ENCODE assay signal across 1 cellular context in the genomic region with DNA sequence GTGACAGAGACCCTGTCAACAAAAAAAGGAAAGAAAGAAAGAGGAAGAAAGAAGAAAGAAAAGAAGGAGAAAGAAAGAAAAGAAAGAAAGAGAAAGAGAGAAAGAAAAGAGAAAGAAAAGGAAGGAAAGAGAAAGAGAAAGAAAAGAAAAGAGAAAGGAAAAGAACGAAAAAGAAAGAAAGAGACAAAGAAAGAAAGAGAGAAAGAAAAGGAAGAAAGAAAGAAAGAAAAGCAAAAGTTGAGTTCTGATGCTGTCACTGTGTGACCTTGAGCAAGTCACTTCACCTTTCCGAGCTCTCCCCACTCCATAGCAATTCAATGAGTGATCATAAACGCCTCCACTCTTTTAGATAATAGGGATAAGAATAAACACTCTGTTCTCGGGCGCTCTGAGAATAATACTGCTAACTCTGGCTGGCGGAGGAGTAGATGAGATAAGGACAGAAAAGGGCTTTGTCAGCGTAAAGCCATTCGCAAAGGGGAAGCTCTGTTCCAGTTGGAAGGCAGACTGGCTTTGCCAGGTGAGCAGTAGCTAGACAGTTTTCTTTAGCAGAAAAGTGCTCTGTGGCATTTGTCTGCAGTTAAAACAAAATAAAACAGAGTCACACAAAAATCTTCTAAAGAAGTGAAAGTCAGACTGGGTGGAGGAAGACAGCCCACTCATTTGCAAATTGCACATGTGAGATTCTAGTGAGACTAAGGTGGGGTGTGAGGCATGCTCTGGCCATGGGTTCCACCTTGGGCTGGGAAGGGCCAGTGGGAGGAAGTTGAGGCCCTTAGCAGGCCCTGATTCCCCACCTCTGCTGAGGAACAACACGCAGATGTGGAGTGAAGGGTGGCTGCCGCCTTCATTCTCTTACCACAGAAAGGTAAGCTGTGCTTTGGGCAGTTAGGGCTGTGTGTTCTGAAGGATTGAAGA.
TF ChIP-seq lines count a peak whose summit lies in the region.

No MANE protein-coding gene starts in this region.

TF ChIP-seq in GM12878, 131 proteins besides CTCF, POLR2A, EP300 and RAD21 (continued from another document and continues in another):
- TF ChIP-seq E4F1 (IDR thresholded peaks at IDR 0.05; ENCODE audit: borderline replicate concordance, partially characterized antibody), result no peak
- TF ChIP-seq, protein P1, sequence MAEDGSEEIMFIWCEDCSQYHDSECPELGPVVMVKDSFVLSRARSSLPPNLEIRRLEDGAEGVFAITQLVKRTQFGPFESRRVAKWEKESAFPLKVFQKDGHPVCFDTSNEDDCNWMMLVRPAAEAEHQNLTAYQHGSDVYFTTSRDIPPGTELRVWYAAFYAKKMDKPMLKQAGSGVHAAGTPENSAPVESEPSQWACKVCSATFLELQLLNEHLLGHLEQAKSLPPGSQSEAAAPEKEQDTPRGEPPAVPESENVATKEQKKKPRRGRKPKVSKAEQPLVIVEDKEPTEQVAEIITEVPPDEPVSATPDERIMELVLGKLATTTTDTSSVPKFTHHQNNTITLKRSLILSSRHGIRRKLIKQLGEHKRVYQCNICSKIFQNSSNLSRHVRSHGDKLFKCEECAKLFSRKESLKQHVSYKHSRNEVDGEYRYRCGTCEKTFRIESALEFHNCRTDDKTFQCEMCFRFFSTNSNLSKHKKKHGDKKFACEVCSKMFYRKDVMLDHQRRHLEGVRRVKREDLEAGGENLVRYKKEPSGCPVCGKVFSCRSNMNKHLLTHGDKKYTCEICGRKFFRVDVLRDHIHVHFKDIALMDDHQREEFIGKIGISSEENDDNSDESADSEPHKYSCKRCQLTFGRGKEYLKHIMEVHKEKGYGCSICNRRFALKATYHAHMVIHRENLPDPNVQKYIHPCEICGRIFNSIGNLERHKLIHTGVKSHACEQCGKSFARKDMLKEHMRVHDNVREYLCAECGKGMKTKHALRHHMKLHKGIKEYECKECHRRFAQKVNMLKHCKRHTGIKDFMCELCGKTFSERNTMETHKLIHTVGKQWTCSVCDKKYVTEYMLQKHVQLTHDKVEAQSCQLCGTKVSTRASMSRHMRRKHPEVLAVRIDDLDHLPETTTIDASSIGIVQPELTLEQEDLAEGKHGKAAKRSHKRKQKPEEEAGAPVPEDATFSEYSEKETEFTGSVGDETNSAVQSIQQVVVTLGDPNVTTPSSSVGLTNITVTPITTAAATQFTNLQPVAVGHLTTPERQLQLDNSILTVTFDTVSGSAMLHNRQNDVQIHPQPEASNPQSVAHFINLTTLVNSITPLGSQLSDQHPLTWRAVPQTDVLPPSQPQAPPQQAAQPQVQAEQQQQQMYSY (CRISPR knock-in tag; IDR thresholded peaks at IDR 0.05), result no peak
- TF ChIP-seq HDAC2 (IDR thresholded peaks at IDR 0.05), result no peak
- TF ChIP-seq, protein P2, sequence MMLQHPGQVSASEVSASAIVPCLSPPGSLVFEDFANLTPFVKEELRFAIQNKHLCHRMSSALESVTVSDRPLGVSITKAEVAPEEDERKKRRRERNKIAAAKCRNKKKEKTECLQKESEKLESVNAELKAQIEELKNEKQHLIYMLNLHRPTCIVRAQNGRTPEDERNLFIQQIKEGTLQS (IDR thresholded peaks at IDR 0.05; ENCODE audit: borderline replicate concordance, extremely low read depth, low read depth, low read length), result no peak
- TF ChIP-seq SREBF2 (IDR thresholded peaks at IDR 0.05; ENCODE audit: low read length), result no peak
- TF ChIP-seq CBFB (IDR thresholded peaks at IDR 0.05; ENCODE audit: low read depth), result no peak
- no peak for TF ChIP-seq NR2C1 (IDR thresholded peaks at IDR 0.05)
- TF ChIP-seq EED (IDR thresholded peaks at IDR 0.05; ENCODE audit: low read depth), result no peak
- TF ChIP-seq SMARCA5 (IDR thresholded peaks at IDR 0.05), result no peak
- TF ChIP-seq NFXL1 (IDR thresholded peaks at IDR 0.05; ENCODE audit: borderline replicate concordance), result no peak
- 0 out of 2 replicates have a peak, but pooled peaks have one; percentile 14 for TF ChIP-seq CHD2 (IDR thresholded peaks at IDR 0.05; ENCODE audit: borderline replicate concordance, low read depth, low read length)
- no peak for TF ChIP-seq ASH2L (IDR thresholded peaks at IDR 0.05; ENCODE audit: borderline replicate concordance, low read depth)
- TF ChIP-seq NBN (IDR thresholded peaks at IDR 0.05), result peak; percentile 39; the same call in 1 of the 2 replicates
- no peak for TF ChIP-seq CEBPB (IDR thresholded peaks at IDR 0.05; ENCODE audit: borderline replicate concordance in 1 of 2, low read depth in 2 of 2, low read length in 2 of 2)
- no peak for TF ChIP-seq GABPA (IDR thresholded peaks at IDR 0.05; ENCODE audit: low read depth)
- peak; percentile 68 for TF ChIP-seq MTA2 (IDR thresholded peaks at IDR 0.05; ENCODE audit: low read depth)
- TF ChIP-seq CBX5 (IDR thresholded peaks at IDR 0.05; ENCODE audit: low read depth), result no peak
- no peak for TF ChIP-seq ETV6 (conservative IDR thresholded peaks at IDR 0.05 in 1 of 2, IDR thresholded peaks at IDR 0.05 in 1 of 2; ENCODE audit: borderline replicate concordance in 1 of 2, low read depth in 1 of 2)
- no peak for TF ChIP-seq IRF4 (IDR thresholded peaks at IDR 0.05; ENCODE audit: low read depth, low read length)
- TF ChIP-seq BRCA1 (IDR thresholded peaks at IDR 0.05; ENCODE audit: low read depth, low read length), result no peak
- no peak for TF ChIP-seq SMAD5 (IDR thresholded peaks at IDR 0.05; ENCODE audit: low read depth)
- TF ChIP-seq ESRRA (IDR thresholded peaks at IDR 0.05; ENCODE audit: low read length), result no peak
- no peak for TF ChIP-seq PBX3 (IDR thresholded peaks at IDR 0.05; ENCODE audit: insufficient replicate concordance, low read depth, low read length)
- no peak for TF ChIP-seq HCFC1 (IDR thresholded peaks at IDR 0.05; ENCODE audit: low read length)
- TF ChIP-seq NRF1 (conservative IDR thresholded peaks at IDR 0.05; ENCODE audit: low read depth, low read length), result no peak
- no peak for TF ChIP-seq TBL1XR1 (IDR thresholded peaks at IDR 0.05; ENCODE audit: low read depth, low read length)
- TF ChIP-seq NFIC (IDR thresholded peaks at IDR 0.05; ENCODE audit: low read depth, low read length), result no peak
- no peak for TF ChIP-seq WRNIP1 (IDR thresholded peaks at IDR 0.05; ENCODE audit: borderline replicate concordance, low read depth, low read length)
- TF ChIP-seq, protein P3, sequence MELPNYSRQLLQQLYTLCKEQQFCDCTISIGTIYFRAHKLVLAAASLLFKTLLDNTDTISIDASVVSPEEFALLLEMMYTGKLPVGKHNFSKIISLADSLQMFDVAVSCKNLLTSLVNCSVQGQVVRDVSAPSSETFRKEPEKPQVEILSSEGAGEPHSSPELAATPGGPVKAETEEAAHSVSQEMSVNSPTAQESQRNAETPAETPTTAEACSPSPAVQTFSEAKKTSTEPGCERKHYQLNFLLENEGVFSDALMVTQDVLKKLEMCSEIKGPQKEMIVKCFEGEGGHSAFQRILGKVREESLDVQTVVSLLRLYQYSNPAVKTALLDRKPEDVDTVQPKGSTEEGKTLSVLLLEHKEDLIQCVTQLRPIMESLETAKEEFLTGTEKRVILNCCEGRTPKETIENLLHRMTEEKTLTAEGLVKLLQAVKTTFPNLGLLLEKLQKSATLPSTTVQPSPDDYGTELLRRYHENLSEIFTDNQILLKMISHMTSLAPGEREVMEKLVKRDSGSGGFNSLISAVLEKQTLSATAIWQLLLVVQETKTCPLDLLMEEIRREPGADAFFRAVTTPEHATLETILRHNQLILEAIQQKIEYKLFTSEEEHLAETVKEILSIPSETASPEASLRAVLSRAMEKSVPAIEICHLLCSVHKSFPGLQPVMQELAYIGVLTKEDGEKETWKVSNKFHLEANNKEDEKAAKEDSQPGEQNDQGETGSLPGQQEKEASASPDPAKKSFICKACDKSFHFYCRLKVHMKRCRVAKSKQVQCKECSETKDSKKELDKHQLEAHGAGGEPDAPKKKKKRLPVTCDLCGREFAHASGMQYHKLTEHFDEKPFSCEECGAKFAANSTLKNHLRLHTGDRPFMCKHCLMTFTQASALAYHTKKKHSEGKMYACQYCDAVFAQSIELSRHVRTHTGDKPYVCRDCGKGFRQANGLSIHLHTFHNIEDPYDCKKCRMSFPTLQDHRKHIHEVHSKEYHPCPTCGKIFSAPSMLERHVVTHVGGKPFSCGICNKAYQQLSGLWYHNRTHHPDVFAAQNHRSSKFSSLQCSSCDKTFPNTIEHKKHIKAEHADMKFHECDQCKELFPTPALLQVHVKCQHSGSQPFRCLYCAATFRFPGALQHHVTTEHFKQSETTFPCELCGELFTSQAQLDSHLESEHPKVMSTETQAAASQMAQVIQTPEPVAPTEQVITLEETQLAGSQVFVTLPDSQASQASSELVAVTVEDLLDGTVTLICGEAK (IDR thresholded peaks at IDR 0.05; ENCODE audit: borderline replicate concordance), result no peak
- no peak for TF ChIP-seq FOXM1 (IDR thresholded peaks at IDR 0.05; ENCODE audit: low read depth, low read length)
- no peak for TF ChIP-seq CHD1 (IDR thresholded peaks at IDR 0.05; ENCODE audit: low read depth, low read length)
- no peak for TF ChIP-seq STAT1 (conservative IDR thresholded peaks at IDR 0.05)
- no peak for TF ChIP-seq ATF2 (IDR thresholded peaks at IDR 0.05; ENCODE audit: low read length)
- no peak for TF ChIP-seq MYB (IDR thresholded peaks at IDR 0.05; ENCODE audit: borderline replicate concordance, low read depth, low read length)
- no peak for TF ChIP-seq EGR1 (IDR thresholded peaks at IDR 0.05; ENCODE audit: borderline replicate concordance in 1 of 2, low read depth in 2 of 2, low read length in 2 of 2)
- TF ChIP-seq CEBPZ (IDR thresholded peaks at IDR 0.05; ENCODE audit: low read depth, low read length), result no peak
- TF ChIP-seq, protein P4, sequence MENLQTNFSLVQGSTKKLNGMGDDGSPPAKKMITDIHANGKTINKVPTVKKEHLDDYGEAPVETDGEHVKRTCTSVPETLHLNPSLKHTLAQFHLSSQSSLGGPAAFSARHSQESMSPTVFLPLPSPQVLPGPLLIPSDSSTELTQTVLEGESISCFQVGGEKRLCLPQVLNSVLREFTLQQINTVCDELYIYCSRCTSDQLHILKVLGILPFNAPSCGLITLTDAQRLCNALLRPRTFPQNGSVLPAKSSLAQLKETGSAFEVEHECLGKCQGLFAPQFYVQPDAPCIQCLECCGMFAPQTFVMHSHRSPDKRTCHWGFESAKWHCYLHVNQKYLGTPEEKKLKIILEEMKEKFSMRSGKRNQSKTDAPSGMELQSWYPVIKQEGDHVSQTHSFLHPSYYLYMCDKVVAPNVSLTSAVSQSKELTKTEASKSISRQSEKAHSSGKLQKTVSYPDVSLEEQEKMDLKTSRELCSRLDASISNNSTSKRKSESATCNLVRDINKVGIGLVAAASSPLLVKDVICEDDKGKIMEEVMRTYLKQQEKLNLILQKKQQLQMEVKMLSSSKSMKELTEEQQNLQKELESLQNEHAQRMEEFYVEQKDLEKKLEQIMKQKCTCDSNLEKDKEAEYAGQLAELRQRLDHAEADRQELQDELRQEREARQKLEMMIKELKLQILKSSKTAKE (IDR thresholded peaks at IDR 0.05; ENCODE audit: low read depth, poor library complexity, severe bottlenecking), result no peak
- TF ChIP-seq POU2F2 (IDR thresholded peaks at IDR 0.05; ENCODE audit: borderline replicate concordance, low read depth, low read length), result peak; percentile 45; the same call in 1 of the 3 replicates
- no peak for TF ChIP-seq CREB1 (IDR thresholded peaks at IDR 0.05; ENCODE audit: low read depth)
